Comparison of ENCODE assay signal across 12 cellular contexts in the genomic region with DNA sequence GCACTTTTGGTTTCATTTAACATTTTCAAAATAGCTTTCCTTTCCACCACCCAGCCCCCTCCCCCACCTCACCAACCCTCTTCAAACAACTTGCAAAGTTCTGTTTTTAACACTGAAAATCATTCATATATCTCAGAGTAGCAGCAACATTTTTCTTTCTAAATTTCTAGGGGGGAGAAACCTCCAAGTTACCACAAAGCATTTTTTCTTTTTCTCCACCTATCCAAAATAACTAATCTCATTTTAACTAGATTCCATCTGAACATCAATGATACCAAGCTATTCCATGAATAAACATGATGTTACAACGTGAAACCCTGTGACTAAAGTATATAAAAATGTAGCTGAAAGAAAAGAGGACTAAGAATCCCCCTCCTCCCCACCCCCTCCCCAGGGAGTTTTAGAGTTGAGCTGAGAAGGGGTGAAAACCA. TPM values are rescaled to one million over a fixed set of nuclear protein-coding genes. Genes with fewer than 3 reads are reported as not detected.
DNase-seq lines count a peak whose midpoint lies in the region; ATAC-seq, FAIRE-seq and TF ChIP-seq lines count a peak whose summit lies in the region.
"Had no signal": no experiment of that assay in that cellular context is flagged by ENCODE, and none has a peak within 500 bp of the region (broad histone marks: within the 10 kb centered on the region; RNA-seq: fewer than 3 reads in every experiment).

No MANE protein-coding gene starts in this region.

- peak overlapping the region; percentile 43 to 78 (median 65); a peak in 20 of 22 replicates for H3K4me2 ChIP-seq in BLaER1 treated with 17β-estradiol and CSF1 and Interleukin-3, amounts not matched to agents 10 nM and 100 nM
- H3K4me2 ChIP-seq in H1 (ENCODE audit: insufficient read depth in 1 of 2, low read depth in 2 of 2, low read length in 2 of 2) (0 out of 4 replicates have a peak overlapping the region, but pooled peaks have one; percentile 1 to 23), neural progenitor cell (peak overlapping the region; percentile 60)

- H3K9me3 Mint-ChIP-seq in neural progenitor cell: no peaks in the 10 kb centered on the region
- H3K9me3 Mint-ChIP-seq: activated T-helper 17 cell treated with anti-CD3 and anti-CD28 coated beads, Interleukin-2, amount 50 U/mL, for 72 hours had no signal

- no peak overlapping the region for H2AFZ ChIP-seq in H1 (ENCODE audit: low read length)
- H2AFZ ChIP-seq in neural progenitor cell (replicated peaks): peak overlapping the region; percentile 70

- H2BK15ac ChIP-seq in H1 (ENCODE audit: low read length): no peak overlapping the region

- H4K20me1 ChIP-seq in BLaER1 treated with 17β-estradiol and CSF1 and Interleukin-3, amounts not matched to agents 10 nM and 100 nM: no peaks in the 10 kb centered on the region
- no peaks in the 10 kb centered on the region for H4K20me1 ChIP-seq in H1 (replicated peaks in 1 of 2; ENCODE audit: control insufficient read depth in 1 of 2, insufficient read depth in 2 of 2, low read length in 2 of 2)
- H4K20me1 ChIP-seq in neural progenitor cell (ENCODE audit: low read depth): no peaks in the 10 kb centered on the region

- DNase-seq in H1 (ENCODE audit: low read depth in 1 of 2, low spot score in 2 of 2) (no peak), neural progenitor cell (ENCODE audit: low spot score) (no peak), GM10248 (ENCODE audit: extremely low spot score) (no peak), NCI-H1417 treated with DMSO at 0.1 percent for 48 hours (lab: John Stamatoyannopoulos, UW) (no peak), left lobe of liver (ENCODE audit: low spot score) (no peak)
- DNase-seq: DMS79 treated with DMSO at 0.1 percent for 48 hours, NCI-H510A, SW 1271 had no signal

- no peak overlapping the region for H4K8ac ChIP-seq in H1 (ENCODE audit: extremely low read depth, insufficient read depth, low read length)

- peaks cover 3% of the 10 kb centered on the region for H3F3A ChIP-seq in neural progenitor cell (ENCODE audit: low read depth)

- H3K4me1 Mint-ChIP-seq in neural progenitor cell: peaks cover 57% of the 10 kb centered on the region
- H3K4me1 Mint-ChIP-seq: activated T-helper 17 cell treated with anti-CD3 and anti-CD28 coated beads, Interleukin-2, amount 50 U/mL, for 72 hours had no signal

- no peak overlapping the region for H3K23ac ChIP-seq in H1 (ENCODE audit: insufficient read length)

- peak overlapping the region in 9 of 11 experiments; percentile 37 to 66 (median 45); a peak in 15 of 22 replicates for H3K9ac ChIP-seq in BLaER1 treated with 17β-estradiol and CSF1 and Interleukin-3, amounts not matched to agents 10 nM and 100 nM
- peak overlapping the region; percentile 26; the same call in 1 of the 2 replicates for H3K9ac ChIP-seq in HUES64 (ENCODE audit: low read depth, low read length)
- H3K9ac ChIP-seq in H1 (replicated peaks in 1 of 4; ENCODE audit: extremely low read depth in 1 of 4, low read depth in 3 of 4, low read length in 3 of 4): no peak overlapping the region
- no peak overlapping the region for H3K9ac ChIP-seq in neural progenitor cell

- H2AK5ac ChIP-seq in H1 (ENCODE audit: low read depth, low read length): no peak overlapping the region

- TF ChIP-seq POLR2A in H1 (IDR thresholded peaks at IDR 0.05; ENCODE audit: control extremely low read depth in 1 of 2, low read depth in 2 of 2, low read length in 2 of 2): no peak

- H3K79me1 ChIP-seq in H1 (ENCODE audit: low read depth, low read length): peaks cover 5% of the 10 kb centered on the region; the same call in 1 of the 2 replicates

- no peak overlapping the region for H3K4ac ChIP-seq in H1 (replicated peaks; ENCODE audit: insufficient read length, low read depth, low read length)

- H2BK20ac ChIP-seq in H1 (ENCODE audit: low read length): no peak overlapping the region

- CTCF ChIA-PET in H1 (lab: Charles Lee; ENCODE audit: partially characterized antibody): no interaction called here
- CTCF ChIA-PET in GM10248 (lab: Yijun Ruan, JAX): interaction anchor here (1.2 kb wide), 1 partner anchor 24 kb away, joined by 5 read pairs; no protein-coding TSS in a partner anchor

- H3K9me3 ChIP-seq in BLaER1 treated with 17β-estradiol and CSF1 and Interleukin-3, amounts not matched to agents 10 nM and 100 nM (replicated peaks in 1 of 11): no peaks in the 10 kb centered on the region
- H3K9me3 ChIP-seq in HUES64 (ENCODE audit: insufficient read depth, low read depth, low read length): no peaks in the 10 kb centered on the region
- no peaks in the 10 kb centered on the region for H3K9me3 ChIP-seq in H1 (ENCODE audit: insufficient read depth in 2 of 2, low read depth in 1 of 2, low read length in 1 of 2)
- no peaks in the 10 kb centered on the region for H3K9me3 ChIP-seq in neural progenitor cell (ENCODE audit: low read depth)

- peaks cover 11% of the 10 kb centered on the region for H3K36me3 Mint-ChIP-seq in neural progenitor cell

- POLR2A ChIA-PET in H1 (lab: Charles Lee; ENCODE audit: partially characterized antibody): no interaction called here
- POLR2A ChIA-PET in GM10248 (lab: Yijun Ruan, JAX): no interaction called here

- no CpG with 5 or more reads among the region's 1 CpG for WGBS in HUES64
- WGBS in H1 (ENCODE audit: extremely low coverage in 1 of 2, insufficient coverage in 1 of 2, insufficient read length in 1 of 2, insufficient replicate concordance in 2 of 2, low coverage in 1 of 2, low lambda C conversion rate in 2 of 2, missing lambda C conversion rate in 1 of 2), 2 experiments: 20% methylated on average over 1 of the region's 1 CpG; no CpG with 5 or more reads in 1 of the 2 experiments

- no peak overlapping the region for H2BK5ac ChIP-seq in H1 (ENCODE audit: low read depth, low read length)

- H2BK120ac ChIP-seq in H1 (replicated peaks; ENCODE audit: low read depth, low read length): no peak overlapping the region

- H3K14ac ChIP-seq in H1 (ENCODE audit: insufficient read length): no peak overlapping the region

- H3K27ac ChIP-seq in BLaER1 treated with 17β-estradiol and CSF1 and Interleukin-3, amounts not matched to agents 10 nM and 100 nM: peak overlapping the region in 9 of 11 experiments; percentile 25 to 78 (median 66); a peak in 17 of 22 replicates
- H3K27ac ChIP-seq in HUES64 (ENCODE audit: low read depth, low read length): peak overlapping the region; percentile 70
- no peak overlapping the region for H3K27ac ChIP-seq in H1 (ENCODE audit: low read depth, low read length)
- H3K27ac ChIP-seq in neural progenitor cell: no peak overlapping the region

- peaks cover 0 to 5% (median 0%) of the 10 kb centered on the region in 11 experiments; a peak in 4 of 22 replicates for H3K27me3 ChIP-seq in BLaER1 treated with 17β-estradiol and CSF1 and Interleukin-3, amounts not matched to agents 10 nM and 100 nM
- H3K27me3 ChIP-seq in HUES64 (ENCODE audit: insufficient read depth, low read length): no peaks in the 10 kb centered on the region
- H3K27me3 ChIP-seq in H1 (replicated peaks in 1 of 4; ENCODE audit: control insufficient read depth in 3 of 4, extremely low read depth in 1 of 4, insufficient read depth in 3 of 4, low read length in 3 of 4): no peaks in the 10 kb centered on the region
- no peaks in the 10 kb centered on the region for H3K27me3 ChIP-seq in neural progenitor cell

- ATAC-seq in HG03175 (IDR thresholded peaks at IDR 0.05; ENCODE audit: unreplicated experiment): no peak
- ATAC-seq in left lobe of liver: no peak
- ATAC-seq: activated T-helper 17 cell treated with anti-CD3 and anti-CD28 coated beads, Interleukin-2, amount 50 U/mL, for 72 hours had no signal

- no peak for TF ChIP-seq CTCF in H1 (IDR thresholded peaks at IDR 0.05; ENCODE audit: control extremely low read depth in 1 of 3, insufficient read depth in 1 of 3, low read depth in 1 of 3, low read length in 3 of 3)
- no peak for TF ChIP-seq CTCF in neural progenitor cell (IDR thresholded peaks at IDR 0.05)
- no peak for TF ChIP-seq CTCF in GM10248 (IDR thresholded peaks at IDR 0.05; ENCODE audit: control extremely low read depth, extremely low read depth, low read depth, missing control alignments)

- H3K36me3 ChIP-seq in BLaER1 treated with 17β-estradiol and CSF1 and Interleukin-3, amounts not matched to agents 10 nM and 100 nM: no peaks in the 10 kb centered on the region
- H3K36me3 ChIP-seq in HUES64 (ENCODE audit: insufficient read depth, low read length) (no peaks in the 10 kb centered on the region; the same call in 1 of the 2 replicates), H1 (ENCODE audit: control insufficient read depth in 2 of 4, insufficient read depth in 4 of 4, low read length in 3 of 4) (no peaks in the 10 kb centered on the region; a peak in 3 of 8 replicates), neural progenitor cell (no peaks in the 10 kb centered on the region)

- H2BK12ac ChIP-seq in H1 (ENCODE audit: low read depth, low read length): no peak overlapping the region

- peak overlapping the region; percentile 99 for H3K27ac Mint-ChIP-seq in neural progenitor cell
- H3K27ac Mint-ChIP-seq: activated T-helper 17 cell treated with anti-CD3 and anti-CD28 coated beads, Interleukin-2, amount 50 U/mL, for 72 hours had no signal

- peak overlapping the region; percentile 81 for H3K4me3 Mint-ChIP-seq in neural progenitor cell
- H3K4me3 Mint-ChIP-seq: activated T-helper 17 cell treated with anti-CD3 and anti-CD28 coated beads, Interleukin-2, amount 50 U/mL, for 72 hours had no signal

- H3K18ac ChIP-seq in H1 (ENCODE audit: extremely low read depth, low read length): no peak overlapping the region

- no peak for FAIRE-seq in H1 (lab: Jason Lieb, UNC)

- H4K5ac ChIP-seq in H1 (ENCODE audit: insufficient read length, low read depth, low read length): no peak overlapping the region

- H3K79me2 ChIP-seq in H1 (ENCODE audit: control insufficient read depth in 1 of 2, insufficient read depth in 2 of 2, low read length in 2 of 2) (peaks cover 7 to 92% of the 10 kb centered on the region in 2 experiments; a peak in 3 of 4 replicates), neural progenitor cell (ENCODE audit: low read depth) (peaks cover 22% of the 10 kb centered on the region)

- TF ChIP-seq RAD21 in H1 (IDR thresholded peaks at IDR 0.05 in 1 of 2, conservative IDR thresholded peaks at IDR 0.05 in 1 of 2; ENCODE audit: low read depth in 2 of 2, low read length in 2 of 2): no peak

- no peak for TF ChIP-seq EP300 in H1 (IDR thresholded peaks at IDR 0.05; ENCODE audit: borderline replicate concordance in 1 of 2, low read depth in 2 of 2, low read length in 2 of 2)

- peak overlapping the region in 5 of 10 experiments; percentile 3 to 25 (median 23); a peak in 4 of 20 replicates for H3K4me3 ChIP-seq in BLaER1 treated with 17β-estradiol and CSF1 and Interleukin-3, amounts not matched to agents 10 nM and 100 nM
- H3K4me3 ChIP-seq in HUES64 (ENCODE audit: low read length) (peak overlapping the region; percentile 22), H1 (ENCODE audit: extremely low read depth in 1 of 4, insufficient read depth in 2 of 4, low read depth in 3 of 4, low read length in 4 of 4) (peak overlapping the region in 1 of 4 experiments; percentile 41; a peak in 1 of 8 replicates), neural progenitor cell (no peak overlapping the region)

- no peak overlapping the region for H3K56ac ChIP-seq in H1 (replicated peaks; ENCODE audit: insufficient read length, low read depth, low read length)

- H3K27me3 Mint-ChIP-seq in neural progenitor cell (ENCODE audit: insufficient read depth, low read depth): no peaks in the 10 kb centered on the region

- H3K23me2 ChIP-seq in H1 (ENCODE audit: low read depth, low read length): peaks cover 5% of the 10 kb centered on the region; the same call in 1 of the 2 replicates

- no peak overlapping the region for H4K91ac ChIP-seq in H1 (replicated peaks; ENCODE audit: insufficient read length, low read length)

- peaks cover 28 to 52% (median 36%) of the 10 kb centered on the region in 10 experiments for H3K4me1 ChIP-seq in BLaER1 treated with 17β-estradiol and CSF1 and Interleukin-3, amounts not matched to agents 10 nM and 100 nM
- H3K4me1 ChIP-seq in HUES64 (ENCODE audit: insufficient read depth, low read length) (peaks cover 55% of the 10 kb centered on the region), H1 (replicated peaks in 1 of 4; ENCODE audit: control insufficient read depth in 3 of 4, insufficient read depth in 4 of 4, low read length in 3 of 4) (peaks cover 0 to 13% (median 5%) of the 10 kb centered on the region in 4 experiments; a peak in 4 of 7 replicates), neural progenitor cell (peaks cover 40% of the 10 kb centered on the region)

RNA-seq across cellular contexts. Expression of a gene that starts 5.3 kb away (rescaled TPM):
- 43.8 TPM for polyA plus RNA-seq in HUES64 (2013, experiment 1 of 2)
- polyA plus RNA-seq in HUES64 (2013, experiment 2 of 2): 57.0 TPM
- 42.7 and 57.0 TPM in 2 replicates for total RNA-seq in H1 (2021; fragmentation: NEBNext Ultra II Directional; extraction: Animal tissue kit (Norgen Biotek cat#: 25700))
- 72.5 and 140 TPM in 2 replicates for polyA plus RNA-seq in H1 (2011; rRNA removed)
- 109 TPM for polyA plus RNA-seq in H1 (2011; cell fraction: cytosol; rRNA removed)
- polyA plus RNA-seq in H1 (2011; cell fraction: nucleus; rRNA removed): 120 TPM
- polyA plus RNA-seq in H1 (2012, experiment 1 of 2): 58.9 to 71.0 TPM (median 65.0 TPM) in 4 replicates
- 5.7 TPM for polyA plus RNA-seq in H1 (2012, experiment 2 of 2)
- polyA plus RNA-seq in H1 (2013, experiment 1 of 2): 64.5 TPM
- polyA plus RNA-seq in H1 (2013, experiment 2 of 2): 66.8 TPM
- polyA minus RNA-seq in H1 (2011; rRNA and poly(A)+ RNA removed): 584 and 647 TPM in 2 replicates
- 58.2 TPM for polyA minus RNA-seq in H1 (2011; cell fraction: cytosol; rRNA and poly(A)+ RNA removed)
- 605 TPM for polyA minus RNA-seq in H1 (2011; cell fraction: nucleus; rRNA and poly(A)+ RNA removed)
- total RNA-seq in neural progenitor cell (ENCODE audit: low replicate concordance) (13.2 and 24.3 TPM in 2 replicates), left lobe of liver (21.0 TPM)
- total RNA-seq: activated T-helper 17 cell treated with anti-CD3 and anti-CD28 coated beads, Interleukin-2, amount 50 U/mL, for 72 hours had no signal

Comparison
In these comparisons a context has a peak if more than half of its experiments do, and no peak if none do; other contexts are left out.
1. H3K27ac ChIP-seq: peak in BLaER1 treated with 17β-estradiol and CSF1 and Interleukin-3, amounts not matched to agents 10 nM and 100 nM (9 of 11) and HUES64 (single experiment); none in H1 (single experiment) and neural progenitor cell (single experiment).
2. H3K4me2 ChIP-seq: peak in every context shown above with its lines; median percentile 65 in BLaER1 treated with 17β-estradiol and CSF1 and Interleukin-3, amounts not matched to agents 10 nM and 100 nM; 60 in neural progenitor cell; 12 in H1.
3. H3K9ac ChIP-seq: peak in BLaER1 treated with 17β-estradiol and CSF1 and Interleukin-3, amounts not matched to agents 10 nM and 100 nM (9 of 11) and HUES64 (single experiment); none in H1 (0 of 4) and neural progenitor cell (single experiment).